Comparison of ENCODE assay signal across 8 cellular contexts in genomic region chr3:129313983-129314756, GRCh38. TPM values are rescaled to one million over a fixed set of nuclear protein-coding genes. Genes with fewer than 3 reads are reported as not detected.
A peak's percentile ranks its signal among the peaks of the same experiment; 100 is the strongest.
DNase-seq lines count a peak whose midpoint lies in the region; ATAC-seq and TF ChIP-seq lines count a peak whose summit lies in the region.

No MANE protein-coding gene starts in this region.

- ATAC-seq in HG03432 (IDR thresholded peaks at IDR 0.05; ENCODE audit: unreplicated experiment): no peak

- H3K36me3 ChIP-seq in SU-DHL-6 (ENCODE audit: low read length): no peaks in the 10 kb centered on the region
- H3K36me3 ChIP-seq in esophagus (ENCODE audit: control insufficient read depth in 2 of 2, insufficient read depth in 2 of 2, low read length in 1 of 2): no peaks in the 10 kb centered on the region
- peaks cover 7% of the 10 kb centered on the region for H3K36me3 ChIP-seq in neuron (ENCODE audit: insufficient read depth, low read length)

- H3K27me3 ChIP-seq in SU-DHL-6 (ENCODE audit: low read length) (no peaks in the 10 kb centered on the region), esophagus (ENCODE audit: control insufficient read depth in 1 of 2, insufficient read depth in 2 of 2, low read length in 2 of 2) (no peaks in the 10 kb centered on the region), neuron (ENCODE audit: insufficient read depth, low read length) (no peaks in the 10 kb centered on the region)

- no peak overlapping the region for H3K4me3 ChIP-seq in SU-DHL-6 (ENCODE audit: insufficient read depth, low read length, poor library complexity, severe bottlenecking)
- peak overlapping the region; percentile 84 to 86 for H3K4me3 ChIP-seq in esophagus (ENCODE audit: low read depth in 1 of 2, low read length in 2 of 2)
- H3K4me3 ChIP-seq in neuron (ENCODE audit: low read length): peak overlapping the region; percentile 81

- H2AFZ ChIP-seq in SU-DHL-6 (ENCODE audit: low read depth, low read length, severe bottlenecking) (no peak overlapping the region), neuron (ENCODE audit: low read depth, low read length) (no peak overlapping the region)

- DNase-seq in activated CD8-positive, alpha-beta memory T cell treated with anti-CD3 and anti-CD28 coated beads for 24 hours: peak; percentile 59
- no peak for DNase-seq in activated CD8-positive, alpha-beta memory T cell treated with anti-CD3 and anti-CD28 coated beads, Interleukin-2, amount 50 U/mL, for 48 hours
- DNase-seq in epidermal melanocyte (ENCODE audit: insufficient read length, low spot score): no peak
- no peak for DNase-seq in midbrain (lab: John Stamatoyannopoulos, UW)

- no peak overlapping the region for H3K27ac ChIP-seq in SU-DHL-6 (ENCODE audit: low read depth, low read length)
- peak overlapping the region; percentile 77 to 90 for H3K27ac ChIP-seq in esophagus (ENCODE audit: low read depth in 2 of 2, low read length in 1 of 2)

- H3K9me2 ChIP-seq in SU-DHL-6 (replicated peaks; ENCODE audit: insufficient read depth, low read length): no peaks in the 10 kb centered on the region

- H3K4me2 ChIP-seq in SU-DHL-6 (ENCODE audit: low read depth, low read length, poor library complexity, severe bottlenecking): peak overlapping the region; percentile 77

- no peak overlapping the region for H3K9ac ChIP-seq in SU-DHL-6 (ENCODE audit: low read length)

- H3K4me1 ChIP-seq in esophagus (ENCODE audit: control insufficient read depth in 2 of 2, insufficient read depth in 2 of 2, low read length in 1 of 2) (peaks cover 9 to 17% of the 10 kb centered on the region in 2 donors), neuron (ENCODE audit: insufficient read depth, low read length) (peaks cover 21% of the 10 kb centered on the region)

- no peak for TF ChIP-seq CTCF in SU-DHL-6 (IDR thresholded peaks at IDR 0.05; ENCODE audit: insufficient read depth, low read length, poor library complexity, severe bottlenecking)

- WGBS in esophagus, 2 donors: 16 to 18% methylated on average over 17 of the region's 17 CpGs

- H3K79me2 ChIP-seq in SU-DHL-6 (ENCODE audit: insufficient read depth, low read length): no peaks in the 10 kb centered on the region

- H3K9me3 ChIP-seq in SU-DHL-6 (ENCODE audit: insufficient read depth, low read length) (no peaks in the 10 kb centered on the region), esophagus (ENCODE audit: control insufficient read depth in 2 of 2, insufficient read depth in 1 of 2, low read depth in 1 of 2, low read length in 1 of 2) (no peaks in the 10 kb centered on the region), neuron (ENCODE audit: low read length) (no peaks in the 10 kb centered on the region)

- H4K20me1 ChIP-seq in SU-DHL-6 (ENCODE audit: low read depth, low read length): no peaks in the 10 kb centered on the region

- H3F3A ChIP-seq in SU-DHL-6 (ENCODE audit: insufficient read depth): no peaks in the 10 kb centered on the region

RNA-seq across cellular contexts. Expression of gene HMCES, which starts 35.5 kb away (rescaled TPM):
- 10 to 100 TPM; 26.3 to 31.3 TPM for polyA plus RNA-seq in esophagus
